Comparison of ENCODE assay signal across 35 cellular contexts in genomic region chr19:34580055-34580336, GRCh38.
"Had no signal": no experiment of that assay in that cellular context is flagged by ENCODE, and none has a peak within 500 bp of the region (broad histone marks: within the 10 kb centered on the region; RNA-seq: fewer than 3 reads in every experiment).

No MANE protein-coding gene starts in this region.

- DNase-seq: activated B cell treated with CpG ODN at 0.5 μM for 24 hours; activated CD4-positive, alpha-beta memory T cell treated with anti-CD3 and anti-CD28 coated beads for 36 hours; activated CD4-positive, alpha-beta T cell treated with anti-CD3 and anti-CD28 coated beads for 4 hours; activated CD4-positive, alpha-beta T cell treated with anti-CD3 and anti-CD28 coated beads, Interleukin-2, amount 10 ng/mL, durations not matched to agents 24 days and 14 days; activated CD4-positive, alpha-beta T cell treated with anti-CD3 and anti-CD28 coated beads, Interleukin-2, amount 50 U/mL, for 1 hour; activated CD4-positive, alpha-beta T cell treated with anti-CD3 and anti-CD28 coated beads, Interleukin-2, amount 50 U/mL, for 4 hours; activated CD4-positive, CD25-positive, alpha-beta regulatory T cell treated with anti-CD3 and anti-CD28 coated beads, Interleukin-2, amount 50 U/mL, for 72 hours; activated CD8-positive, alpha-beta T cell treated with anti-CD3 and anti-CD28 coated beads for 36 hours; activated effector memory CD4-positive, alpha-beta T cell treated with anti-CD3 and anti-CD28 coated beads, Interleukin-2, amount 50 U/mL, for 16 hours; activated gamma-delta T cell treated with Interleukin-2 at 50 U/mL for 16 hours; activated naive CD4-positive, alpha-beta T cell; activated naive CD4-positive, alpha-beta T cell treated with anti-CD3 and anti-CD28 coated beads for 36 hours; activated naive CD4-positive, alpha-beta T cell treated with anti-CD3 and anti-CD28 coated beads, Interleukin-2, amount 50 U/mL, for 16 hours; activated naive CD8-positive, alpha-beta T cell treated with anti-CD3 and anti-CD28 coated beads for 36 hours; activated T-cell treated with anti-CD3 and anti-CD28 coated beads for 4 hours; activated T-cell treated with anti-CD3 and anti-CD28 coated beads, Interleukin-2, amount 50 U/mL, for 1 hour; activated T-cell treated with anti-CD3 and anti-CD28 coated beads, Interleukin-2, amount 50 U/mL, for 4 hours; activated T-cell treated with anti-CD3 and anti-CD28 coated beads, Interleukin-2, amount 50 U/mL, for 72 hours; adrenal gland; amniotic stem cell; aorta; caudate nucleus; cerebellar nuclear complex; T-helper 1 cell; T-helper 2 cell; T-helper 9 cell had no signal

- H3K4me1 Mint-ChIP-seq: activated B cell treated with CpG ODN at 0.5 μM for 24 hours; activated CD4-positive, alpha-beta T cell treated with anti-CD3 and anti-CD28 coated beads, Interleukin-2, amount 10 ng/mL, durations not matched to agents 24 days and 14 days; activated naive CD8-positive, alpha-beta T cell treated with anti-CD3 and anti-CD28 coated beads for 36 hours; activated T-helper 17 cell treated with anti-CD3 and anti-CD28 coated beads, Interleukin-2, amount 50 U/mL, for 72 hours; brain had no signal

- H3K4me1 ChIP-seq: adrenal gland had no signal

- H3K36me3 ChIP-seq: adrenal gland, cardiac muscle cell had no signal

- H3K27ac ChIP-seq: adrenal gland, cardiac muscle cell, VCaP had no signal

- H3K36me3 Mint-ChIP-seq: activated CD4-positive, alpha-beta memory T cell treated with anti-CD3 and anti-CD28 coated beads for 36 hours; activated naive CD8-positive, alpha-beta T cell treated with anti-CD3 and anti-CD28 coated beads for 36 hours; brain had no signal

- H3K4me3 ChIP-seq: adrenal gland, cardiac muscle cell had no signal

- H3K9me3 Mint-ChIP-seq: activated T-cell treated with anti-CD3 and anti-CD28 coated beads, Interleukin-2, amount 50 U/mL, for 4 hours; central memory CD8-positive, alpha-beta T cell had no signal

- H3K9me3 ChIP-seq: adrenal gland had no signal

- ATAC-seq: activated CD8-positive, alpha-beta T cell treated with anti-CD3 and anti-CD28 coated beads for 36 hours; activated naive CD4-positive, alpha-beta T cell treated with anti-CD3 and anti-CD28 coated beads, Interleukin-2, amount 50 U/mL, for 72 hours; activated T-cell treated with anti-CD3 and anti-CD28 coated beads, Interleukin-2, amount 50 U/mL, for 4 hours; activated T-cell treated with anti-CD3 and anti-CD28 coated beads, Interleukin-2, amount 50 U/mL, for 72 hours; activated T-helper 17 cell treated with anti-CD3 and anti-CD28 coated beads, Interleukin-2, amount 50 U/mL, for 72 hours had no signal

- H3K27me3 Mint-ChIP-seq: activated CD4-positive, alpha-beta T cell treated with anti-CD3 and anti-CD28 coated beads, Interleukin-2, amount 10 ng/mL, durations not matched to agents 24 days and 14 days had no signal

- H3K27ac Mint-ChIP-seq: activated B cell treated with CpG ODN at 0.5 μM for 24 hours; activated CD4-positive, alpha-beta memory T cell treated with anti-CD3 and anti-CD28 coated beads for 36 hours; activated CD4-positive, alpha-beta T cell treated with anti-CD3 and anti-CD28 coated beads, Interleukin-2, amount 10 ng/mL, durations not matched to agents 24 days and 14 days; activated CD8-positive, alpha-beta T cell treated with anti-CD3 and anti-CD28 coated beads for 36 hours; activated naive CD4-positive, alpha-beta T cell treated with anti-CD3 and anti-CD28 coated beads for 36 hours; activated naive CD4-positive, alpha-beta T cell treated with anti-CD3 and anti-CD28 coated beads, Interleukin-2, amount 50 U/mL, for 72 hours; activated naive CD8-positive, alpha-beta T cell treated with anti-CD3 and anti-CD28 coated beads for 36 hours; activated T-cell treated with anti-CD3 and anti-CD28 coated beads, Interleukin-2, amount 50 U/mL, for 72 hours; activated T-helper 1 cell treated with anti-CD3 and anti-CD28 coated beads, Interleukin-12 subunit alpha, Interleukin-12 subunit beta, Interleukin-2, Interleukin-4 antibody, amounts not matched to agents 30 ng/mL and 10 ng/mL and 1 ng/mL, durations not matched to agents 14 hours and 24 hours and 36 hours; activated T-helper 17 cell treated with anti-CD3 and anti-CD28 coated beads, Interleukin-2, amount 50 U/mL, for 72 hours; brain; T-helper 1 cell treated with Interleukin-12 subunit alpha and Interleukin-12 subunit beta and Interleukin-4 antibody, amounts not matched to agents 30 μg/mL and 1 μg/mL, for 36 hours; T-helper 2 cell treated with Interferon-gamma antibody and Interleukin-4, amounts not matched to agents 5 μg/mL and 100 μg/mL, for 36 hours had no signal

- H3K27me3 ChIP-seq: adrenal gland had no signal

- H3K4me3 Mint-ChIP-seq: activated B cell treated with CpG ODN at 0.5 μM for 24 hours; activated CD4-positive, alpha-beta memory T cell treated with anti-CD3 and anti-CD28 coated beads for 36 hours; activated CD4-positive, alpha-beta T cell treated with anti-CD3 and anti-CD28 coated beads, Interleukin-2, amount 10 ng/mL, durations not matched to agents 24 days and 14 days; activated CD8-positive, alpha-beta T cell treated with anti-CD3 and anti-CD28 coated beads for 36 hours; activated naive CD4-positive, alpha-beta T cell treated with anti-CD3 and anti-CD28 coated beads for 36 hours; activated naive CD8-positive, alpha-beta T cell treated with anti-CD3 and anti-CD28 coated beads for 36 hours; activated T-cell treated with anti-CD3 and anti-CD28 coated beads, Interleukin-2, amount 50 U/mL, for 4 hours; activated T-cell treated with anti-CD3 and anti-CD28 coated beads, Interleukin-2, amount 50 U/mL, for 72 hours; activated T-helper 1 cell treated with anti-CD3 and anti-CD28 coated beads, Interleukin-12 subunit alpha, Interleukin-12 subunit beta, Interleukin-2, Interleukin-4 antibody, amounts not matched to agents 30 ng/mL and 10 ng/mL and 1 ng/mL, durations not matched to agents 14 hours and 24 hours and 36 hours; activated T-helper 17 cell treated with anti-CD3 and anti-CD28 coated beads, Interleukin-2, amount 50 U/mL, for 72 hours; brain; central memory CD8-positive, alpha-beta T cell; T-helper 1 cell treated with Interleukin-12 subunit alpha and Interleukin-12 subunit beta and Interleukin-4 antibody, amounts not matched to agents 30 μg/mL and 1 μg/mL, for 36 hours; T-helper 2 cell treated with Interferon-gamma antibody and Interleukin-4, amounts not matched to agents 5 μg/mL and 100 μg/mL, for 36 hours had no signal
